In genomic region chr7:140182917-140183316, GRCh38 we compare ENCODE assay signal across 21 cellular contexts. TPM values are rescaled to one million over a fixed set of nuclear protein-coding genes. Genes with fewer than 3 reads are reported as not detected.
DNase-seq lines count a peak whose midpoint lies in the region; ATAC-seq, FAIRE-seq and TF ChIP-seq lines count a peak whose summit lies in the region.
"Had no signal": no experiment of that assay in that cellular context is flagged by ENCODE, and none has a peak within 500 bp of the region (broad histone marks: within the 10 kb centered on the region; RNA-seq: fewer than 3 reads in every experiment).

No MANE protein-coding gene starts in this region.

- no peak overlapping the region for H3K4me2 ChIP-seq in HepG2 (ENCODE audit: low read depth, low read length)
- peak overlapping the region; percentile 34 for H3K4me2 ChIP-seq in DOHH2 (ENCODE audit: low read length)
- H3K4me2 ChIP-seq: BLaER1 had no signal

- H3K9me2 ChIP-seq in DOHH2 (replicated peaks; ENCODE audit: control insufficient read depth, low read length), result no peaks in the 10 kb centered on the region

- H3K4me1 ChIP-seq in HepG2 (ENCODE audit: insufficient read depth, low read length) (peaks cover 20% of the 10 kb centered on the region), right lobe of liver (peaks cover 0 to under 1% (median 0%) of the 10 kb centered on the region in 4 donors), DOHH2 (ENCODE audit: control insufficient read depth, low read length) (peaks cover 64% of the 10 kb centered on the region)
- H3K4me1 ChIP-seq: BE2C had no signal

- TF ChIP-seq POLR2A in HepG2 (IDR thresholded peaks at IDR 0.05; ENCODE audit: insufficient read depth in 1 of 2, low read depth in 2 of 2, low read length in 2 of 2) (no peak), right lobe of liver (IDR thresholded peaks at IDR 0.05) (no peak)

- no TSS peak for BruUV-seq in HepG2 (replicated peaks; lab: Mats Ljungman, UMichigan)

- ATAC-seq in HepG2 (peak; percentile 27; the same call in 1 of the 3 replicates), right lobe of liver (no peak)
- ATAC-seq: GM12878 had no signal

- H3F3A ChIP-seq in DOHH2 (ENCODE audit: control insufficient read depth, insufficient read depth), result peaks cover 21% of the 10 kb centered on the region

- H4K20me1 ChIP-seq in HepG2 (ENCODE audit: insufficient read depth, low read length), result no peaks in the 10 kb centered on the region
- no peaks in the 10 kb centered on the region for H4K20me1 ChIP-seq in DOHH2 (ENCODE audit: control insufficient read depth, insufficient read depth, low read depth, low read length)
- H4K20me1 ChIP-seq: BLaER1 had no signal

- peaks cover 6% of the 10 kb centered on the region; the same call in 1 of the 2 replicates for H3K9me3 ChIP-seq in HepG2 (ENCODE audit: low read length)
- no peaks in the 10 kb centered on the region for H3K9me3 ChIP-seq in right lobe of liver
- H3K9me3 ChIP-seq in DOHH2 (ENCODE audit: control insufficient read depth, insufficient read depth, low read length), result no peaks in the 10 kb centered on the region
- H3K9me3 ChIP-seq: BE2C, BLaER1 had no signal

- DNase-seq in HepG2 (ENCODE audit: low spot score) (no peak), right lobe of liver (no peak), HUDEP-2 (lab: John Stamatoyannopoulos, UW; ENCODE audit: unreplicated experiment in 76 of 76) (no peak), kidney glomerular epithelial cell (lab: John Stamatoyannopoulos, UW) (no peak)
- DNase-seq: 8988T; ACHN; BE2C; C1 segment of cervical spinal cord; CD4-positive, alpha-beta memory T cell; CD4-positive, CD25-positive, alpha-beta regulatory T cell; CD8-positive, alpha-beta memory T cell; COR-L47; DMS79 treated with DMSO at 0.1 percent for 48 hours; EL; GDM1 had no signal

- CTCF ChIA-PET in HepG2 (lab: Yijun Ruan, JAX; ENCODE audit: low intra/inter-chr PET ratio, low total read pairs), result no interaction called here

- FAIRE-seq in HepG2 (lab: Jason Lieb, UNC), result no peak
- FAIRE-seq: A204.1, GM12878, GM12892, GM18507 had no signal

- peaks cover 11% of the 10 kb centered on the region for H3K79me2 ChIP-seq in HepG2 (ENCODE audit: insufficient read depth, low read length)
- peaks cover 13% of the 10 kb centered on the region for H3K79me2 ChIP-seq in DOHH2 (ENCODE audit: control insufficient read depth, low read length)

- H3K27me3 ChIP-seq in HepG2 (ENCODE audit: control insufficient read depth in 1 of 2, insufficient read depth in 2 of 2, low read length in 2 of 2), result peaks cover 0 to 15% of the 10 kb centered on the region in 2 experiments; a peak in 3 of 5 replicates
- H3K27me3 ChIP-seq in right lobe of liver, result no peaks in the 10 kb centered on the region
- H3K27me3 ChIP-seq in DOHH2 (ENCODE audit: control insufficient read depth, low read length), result no peaks in the 10 kb centered on the region
- H3K27me3 ChIP-seq: BLaER1 had no signal

- H2AFZ ChIP-seq in HepG2 (ENCODE audit: low read length), result no peak overlapping the region

- intact Hi-C loops in HepG2 (cut with micrococcal nuclease; ENCODE audit: unreplicated experiment) (no loop called here), right lobe of liver (cut with DNase I) (no loop called here)

- TF ChIP-seq EP300 in HepG2 (IDR thresholded peaks at IDR 0.05; ENCODE audit: low read depth in 2 of 2, low read length in 2 of 2), result no peak
- no peak for TF ChIP-seq EP300 in HepG2 (CRISPR knock-in tag; IDR thresholded peaks at IDR 0.05; ENCODE audit: borderline replicate concordance)

- 27% methylated on average over 4 of the region's 4 CpGs for WGBS in HepG2 (ENCODE audit: low lambda C conversion rate)
- 66% methylated on average over 4 of the region's 4 CpGs for WGBS in right lobe of liver (ENCODE audit: insufficient coverage, low coverage, low lambda C conversion rate, missing lambda C conversion rate)

- H3K9ac ChIP-seq in HepG2 (ENCODE audit: insufficient read depth, low read depth, low read length), result no peak overlapping the region
- H3K9ac ChIP-seq: BLaER1 had no signal

- TF ChIP-seq CTCF in HepG2 (CRISPR knock-in tag; IDR thresholded peaks at IDR 0.05) (no peak), right lobe of liver (IDR thresholded peaks at IDR 0.05) (no peak), DOHH2 (IDR thresholded peaks at IDR 0.05; ENCODE audit: low read depth, low read length, poor library complexity, severe bottlenecking) (no peak)

- H3K36me3 ChIP-seq in HepG2 (replicated peaks in 1 of 2; ENCODE audit: control insufficient read depth in 1 of 2, insufficient read depth in 2 of 2, low read length in 2 of 2) (no peaks in the 10 kb centered on the region), right lobe of liver (no peaks in the 10 kb centered on the region), DOHH2 (ENCODE audit: control insufficient read depth, low read length) (0 out of 2 replicates have a peak, but pooled peaks cover 7% of the 10 kb centered on the region)
- H3K36me3 ChIP-seq: BE2C, BLaER1 had no signal

- H3K4me3 ChIP-seq in HepG2 (replicated peaks in 1 of 3; ENCODE audit: insufficient read depth in 1 of 3, low read depth in 2 of 3, low read length in 3 of 3), result no peak overlapping the region
- H3K4me3 ChIP-seq in right lobe of liver, result no peak overlapping the region
- peak overlapping the region; percentile 27; the same call in 1 of the 2 replicates for H3K4me3 ChIP-seq in DOHH2 (ENCODE audit: low read length)
- H3K4me3 ChIP-seq: BLaER1, GM12878 had no signal

- no peak for TF ChIP-seq RAD21 in HepG2 (CRISPR knock-in tag; IDR thresholded peaks at IDR 0.05)

- in situ Hi-C loops in HepG2 (cut with HindIII; ENCODE audit: extremely low pct_ligation_motif_present, low pct_unique_long_range_greater_than_20kb), result no loop called here

- POLR2A ChIA-PET in HepG2 (lab: Yijun Ruan, JAX), result interaction anchor here (2.6 kb wide), 1 partner anchor 47 kb away, joined by 8 read pairs; no protein-coding TSS in a partner anchor

- H3K27ac ChIP-seq in HepG2 (ENCODE audit: extremely low read length, insufficient read depth, low read length) (no peak overlapping the region), right lobe of liver (no peak overlapping the region), DOHH2 (ENCODE audit: low read depth, low read length) (peak overlapping the region; percentile 28)
- H3K27ac ChIP-seq: BLaER1 had no signal

TF ChIP-seq in HepG2, 621 proteins besides CTCF, POLR2A, EP300 and RAD21:
- TF ChIP-seq LBX2 (CRISPR knock-in tag; IDR thresholded peaks at IDR 0.05; ENCODE audit: borderline replicate concordance) (no peak), ZNF264 (CRISPR knock-in tag; IDR thresholded peaks at IDR 0.05) (no peak)

RNA-seq across cellular contexts. Expression of gene KDM7A, which starts 6.1 kb away (rescaled TPM):
- 10.8 and 15.0 TPM in 2 replicates for total RNA-seq in HepG2 (2016; rRNA removed; fragmentation: Illumina TruSeq; extraction: Trizol)
- total RNA-seq in HepG2 (2016; cell fraction: cytosol; rRNA removed; fragmentation: Illumina TruSeq; extraction: Trizol; ENCODE audit: low read depth), result 1.8 and 2.0 TPM in 2 replicates
- total RNA-seq in HepG2 (2016; cell fraction: insoluble cytoplasmic fraction; rRNA removed; fragmentation: Illumina TruSeq; extraction: Trizol), result 10.8 and 15.2 TPM in 2 replicates
- 3.6 and 4.1 TPM in 2 replicates for total RNA-seq in HepG2 (2016; cell fraction: membrane; rRNA removed; fragmentation: Illumina TruSeq; extraction: Trizol)
- 20.9 and 24.0 TPM in 2 replicates for total RNA-seq in HepG2 (2016; cell fraction: nucleus; rRNA removed; fragmentation: Illumina TruSeq; extraction: Trizol)
- 15.7 and 16.8 TPM in 2 replicates for polyA plus RNA-seq in HepG2 (2011; rRNA removed)
- polyA plus RNA-seq in HepG2 (2011; cell fraction: cytosol; rRNA removed), result 8.4 and 9.9 TPM in 2 replicates
- polyA plus RNA-seq in HepG2 (2011; cell fraction: nucleus; rRNA removed), result 61.8 and 62.8 TPM in 2 replicates
- polyA plus RNA-seq in HepG2 (2012), result 16.1 and 18.5 TPM in 2 replicates
- polyA plus RNA-seq in HepG2 (2016; cell fraction: cytosol; fragmentation: Illumina TruSeq; extraction: Trizol; ENCODE audit: low read depth), result 0.14 and 0.46 TPM in 2 replicates
- polyA plus RNA-seq in HepG2 (2016; cell fraction: insoluble cytoplasmic fraction; fragmentation: Illumina TruSeq; extraction: Trizol; ENCODE audit: low read depth), result 7.0 and 7.1 TPM in 2 replicates
- polyA plus RNA-seq in HepG2 (2016; cell fraction: membrane; fragmentation: Illumina TruSeq; extraction: Trizol; ENCODE audit: low read depth), result 1.5 and 1.6 TPM in 2 replicates
- polyA plus RNA-seq in HepG2 (2016; cell fraction: nucleus; fragmentation: Illumina TruSeq; extraction: Trizol; ENCODE audit: insufficient read depth, low read depth), result 19.4 and 21.7 TPM in 2 replicates
- 4.4 and 44.0 TPM in 2 replicates for polyA minus RNA-seq in HepG2 (2011; rRNA and poly(A)+ RNA removed; ENCODE audit: low replicate concordance)
- 30.4 and 36.9 TPM in 2 replicates for polyA minus RNA-seq in HepG2 (2011; cell fraction: cytosol; rRNA and poly(A)+ RNA removed)
- 140 TPM in 2 replicates for polyA minus RNA-seq in HepG2 (2011; cell fraction: nucleus; rRNA and poly(A)+ RNA removed)
- 10 to 100 TPM in 1 of 6 experiments, 1 to 10 TPM in 5; 3.7 to 10.7 (median 6.8) TPM for total RNA-seq in right lobe of liver
